In the genomic region with DNA sequence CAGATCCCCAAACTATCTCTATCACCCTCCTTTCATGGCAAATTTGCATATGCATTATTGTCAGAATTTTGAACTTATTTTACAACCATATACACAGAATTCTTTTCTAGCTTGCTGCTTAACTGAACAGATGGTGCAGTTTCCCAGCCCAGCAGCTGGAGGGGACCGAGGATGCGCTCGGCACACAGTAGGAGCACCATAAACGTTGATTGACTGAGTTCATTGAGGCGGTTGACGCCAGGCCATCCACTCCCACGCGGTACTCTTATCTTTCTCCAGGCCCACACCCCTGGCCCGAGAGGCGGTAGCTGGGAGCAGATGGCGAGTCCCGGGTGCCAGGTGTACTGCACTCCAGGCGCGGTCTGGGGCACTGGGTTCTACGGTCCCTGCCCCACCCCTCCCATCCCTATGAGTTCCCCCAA, we compare ENCODE assay signal across 8 cellular contexts. TPM values are rescaled to one million over a fixed set of nuclear protein-coding genes. Genes with fewer than 3 reads are reported as not detected.
DNase-seq lines count a peak whose midpoint lies in the region; ATAC-seq, FAIRE-seq and TF ChIP-seq lines count a peak whose summit lies in the region.

No MANE protein-coding gene starts in this region.

- H3K36me3 ChIP-seq in kidney epithelial cell (ENCODE audit: control insufficient read depth, insufficient read depth, low read length) (no peaks in the 10 kb centered on the region), thoracic aorta (no peaks in the 10 kb centered on the region)

- H3K27me3 ChIP-seq in kidney epithelial cell (ENCODE audit: control insufficient read depth, insufficient read depth, low read length) (no peaks in the 10 kb centered on the region), thoracic aorta (replicated peaks; ENCODE audit: insufficient read depth) (no peaks in the 10 kb centered on the region)

- ATAC-seq in GM19035 (IDR thresholded peaks at IDR 0.05; ENCODE audit: unreplicated experiment) (peak; percentile 6), HG03280 (IDR thresholded peaks at IDR 0.05; ENCODE audit: unreplicated experiment) (peak; percentile 7), thoracic aorta (ENCODE audit: insufficient number of reproducible peaks, low FRiP score, low read depth) (no peak)

- in situ Hi-C loops in astrocyte of the cerebellum (cut with HindIII; ENCODE audit: low sequenced_read_pairs): no loop called here

- DNase-seq in astrocyte of the cerebellum (ENCODE audit: low read depth): no peak
- DNase-seq in kidney epithelial cell (ENCODE audit: low read depth): no peak
- peak; percentile 9 for DNase-seq in thoracic aorta (ENCODE audit: low spot score)
- no peak for DNase-seq in RCC 7860 (ENCODE audit: low spot score)
- no peak for DNase-seq in inferior parietal cortex (ENCODE audit: extremely low spot score)
- no peak for DNase-seq in NCI-H1105 treated with DMSO at 0.1 percent for 48 hours (lab: John Stamatoyannopoulos, UW)

- H3K4me3 ChIP-seq in astrocyte of the cerebellum (ENCODE audit: low read depth, low read length) (peak overlapping the region; percentile 74), kidney epithelial cell (ENCODE audit: low read depth, low read length) (peak overlapping the region; percentile 66), thoracic aorta (peak overlapping the region; percentile 93)

- H3K4me1 ChIP-seq in thoracic aorta (ENCODE audit: control insufficient read depth in 1 of 2, low read depth in 2 of 2): peaks cover 0 to 14% of the 10 kb centered on the region in 2 donors

- no peak for FAIRE-seq in RCC 7860 (lab: Jason Lieb, UNC)

- TF ChIP-seq CTCF in astrocyte of the cerebellum (IDR thresholded peaks at IDR 0.05; ENCODE audit: low read depth, low read length, missing control alignments) (no peak), kidney epithelial cell (IDR thresholded peaks at IDR 0.05; ENCODE audit: insufficient read depth, low read length, poor library complexity, severe bottlenecking) (no peak), thoracic aorta (IDR thresholded peaks at IDR 0.05) (no peak)

- H3K9me3 ChIP-seq in thoracic aorta: no peaks in the 10 kb centered on the region

- peak overlapping the region in 1 of 2 donors; percentile 74 for H3K27ac ChIP-seq in thoracic aorta

RNA-seq across cellular contexts. Expression of a gene that starts 6.8 kb away (rescaled TPM):
- total RNA-seq in kidney epithelial cell: 143 and 147 TPM in 2 replicates
- total RNA-seq in thoracic aorta: 10 to 100 TPM in 1 of 2 donors, 1 to 10 TPM in 1; 5.6 to 22.1 TPM
